In genomic region chr12:128250091-128250490, GRCh38 we compare ENCODE assay signal across 26 cellular contexts. TPM values are rescaled to one million over a fixed set of nuclear protein-coding genes. Genes with fewer than 3 reads are reported as not detected.
"Had no signal": no experiment of that assay in that cellular context is flagged by ENCODE, and none has a peak within 500 bp of the region (broad histone marks: within the 10 kb centered on the region; RNA-seq: fewer than 3 reads in every experiment).

No MANE protein-coding gene starts in this region.

- DNase-seq: hippocampal formation; kidney glomerular epithelial cell; left cardiac atrium; left lung; lower lobe of right lung; mammary epithelial cell; mesenchymal stem cell; naive B cell; natural killer cell; nephron progenitor cell; occipital lobe; psoas muscle; right lobe of liver; stimulated activated CD4-positive, alpha-beta T cell treated with anti-CD3 and anti-CD28 coated beads, Interleukin-1b, Interleukin-23, amount 100 ng/mL, for 48 hours; stimulated activated CD4-positive, alpha-beta T cell treated with anti-CD3 and anti-CD28 coated beads, Interleukin-2, amount 100 ng/mL, for 48 hours; stimulated activated CD4-positive, alpha-beta T cell treated with anti-CD3 and anti-CD28 coated beads, Interleukin-4, amount 100 ng/mL, for 4 hours; stimulated activated CD8-positive, alpha-beta memory T cell treated with anti-CD3 and anti-CD28 coated beads, Interleukin-4, amount 100 ng/mL, for 48 hours; stimulated activated naive B cell treated with anti-CD40 and anti-IgM and Interleukin-4, amounts not matched to agents 10 μg/mL and 1 μg/mL and 100 μg/mL, for 72 hours; stimulated activated naive CD8-positive, alpha-beta T cell treated with anti-CD3 and anti-CD28 coated beads, Interleukin-15, Interleukin-2, amounts not matched to agents 100 U/mL and 50 U/mL, for 24 hours; stomach; testis; thyroid gland; trophoblast cell; upper lobe of right lung had no signal

- ATAC-seq: left cardiac atrium; left lung; lower lobe of right lung; natural killer cell; psoas muscle; right lobe of liver; stimulated activated naive B cell treated with anti-CD40 and anti-IgM and Interleukin-4, amounts not matched to agents 10 μg/mL and 1 μg/mL and 100 μg/mL, for 72 hours; stimulated activated naive CD8-positive, alpha-beta T cell treated with anti-CD3 and anti-CD28 coated beads, Interleukin-15, Interleukin-2, amounts not matched to agents 100 U/mL and 50 U/mL, for 24 hours; upper lobe of right lung had no signal

- H3K27me3 Mint-ChIP-seq: naive B cell had no signal

- H3K4me1 Mint-ChIP-seq: naive B cell; natural killer cell; stimulated activated naive B cell treated with anti-CD40 and anti-IgM and Interleukin-4, amounts not matched to agents 10 μg/mL and 1 μg/mL and 100 μg/mL, for 72 hours had no signal

- H3K27ac Mint-ChIP-seq: naive B cell; natural killer cell; nephron progenitor cell; neural progenitor cell; stimulated activated naive B cell treated with anti-CD40 and anti-IgM and Interleukin-4, amounts not matched to agents 10 μg/mL and 1 μg/mL and 100 μg/mL, for 72 hours had no signal

- H3K36me3 Mint-ChIP-seq: naive B cell; natural killer cell; neural progenitor cell; stimulated activated naive B cell treated with anti-CD40 and anti-IgM and Interleukin-4, amounts not matched to agents 10 μg/mL and 1 μg/mL and 100 μg/mL, for 72 hours had no signal

- H3K4me3 Mint-ChIP-seq: naive B cell; natural killer cell; nephron progenitor cell; neural progenitor cell; stimulated activated naive B cell treated with anti-CD40 and anti-IgM and Interleukin-4, amounts not matched to agents 10 μg/mL and 1 μg/mL and 100 μg/mL, for 72 hours had no signal

RNA-seq across cellular contexts. Expression of gene TMEM132C, which starts 16.9 kb away (rescaled TPM):
- total RNA-seq: mammary epithelial cell, osteocyte had no signal
